18 cellular contexts compared by ENCODE assay signal in the genomic region with DNA sequence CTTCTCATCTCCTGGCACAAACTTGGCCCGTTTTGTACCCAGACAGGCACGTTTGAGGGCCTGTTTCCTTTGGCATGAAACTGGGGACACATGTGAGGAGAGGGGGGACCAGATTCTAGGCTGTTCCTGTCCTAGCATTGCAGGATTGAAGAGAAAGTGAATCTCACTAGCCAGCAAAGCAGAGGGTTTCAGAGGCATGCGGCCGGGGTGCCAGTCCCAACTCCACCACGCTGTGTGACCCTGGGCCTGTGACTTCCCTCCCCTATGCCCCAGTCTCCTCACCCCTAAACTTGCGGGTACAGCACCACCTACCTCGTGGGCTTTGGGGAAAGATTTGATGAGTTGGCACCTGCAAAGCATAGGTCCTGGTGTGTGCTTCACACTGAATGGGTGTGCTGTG. TPM values are rescaled to one million over a fixed set of nuclear protein-coding genes. Genes with fewer than 3 reads are reported as not detected.
DNase-seq lines count a peak whose midpoint lies in the region; ATAC-seq and TF ChIP-seq lines count a peak whose summit lies in the region.
"Had no signal": no experiment of that assay in that cellular context is flagged by ENCODE, and none has a peak within 500 bp of the region (broad histone marks: within the 10 kb centered on the region; RNA-seq: fewer than 3 reads in every experiment).

No MANE protein-coding gene starts in this region.

- H2BK15ac ChIP-seq in IMR-90 (ENCODE audit: low read depth, low read length) (no peak overlapping the region), mesenchymal stem cell (ENCODE audit: low read depth, poor library complexity, severe bottlenecking) (no peak overlapping the region)

- ATAC-seq in IMR-90 (ENCODE audit: low read depth): no peak
- ATAC-seq: CD8-positive, alpha-beta T cell had no signal

- peaks cover 35% of the 10 kb centered on the region for H3K4me1 ChIP-seq in IMR-90 (ENCODE audit: control insufficient read depth, insufficient read depth, low read length)
- peaks cover 50 to 96% (median 93%) of the 10 kb centered on the region in 4 donors for H3K4me1 ChIP-seq in esophagus muscularis mucosa
- peaks cover 41% of the 10 kb centered on the region for H3K4me1 ChIP-seq in mesenchymal stem cell (ENCODE audit: control insufficient read depth, insufficient read depth, low read depth, low read length)
- peaks cover 0 to 82% (median 74%) of the 10 kb centered on the region in 4 donors for H3K4me1 ChIP-seq in sigmoid colon
- H3K4me1 ChIP-seq in ovary (ENCODE audit: insufficient read depth): peaks cover 17% of the 10 kb centered on the region
- peaks cover 16% of the 10 kb centered on the region for H3K4me1 ChIP-seq in neural progenitor cell

- no peak overlapping the region for H2BK20ac ChIP-seq in IMR-90 (ENCODE audit: low read depth, low read length)

- no peaks in the 10 kb centered on the region for H3K36me3 Mint-ChIP-seq in neural progenitor cell
- H3K36me3 Mint-ChIP-seq: CD14-positive monocyte; CD8-positive, alpha-beta T cell had no signal

- no peak overlapping the region for H3K4me3 ChIP-seq in IMR-90 (ENCODE audit: insufficient read depth, low read depth, low read length)
- H3K4me3 ChIP-seq in esophagus muscularis mucosa: no peak overlapping the region
- H3K4me3 ChIP-seq in mesenchymal stem cell (ENCODE audit: insufficient read depth in 1 of 2, low read depth in 1 of 2, low read length in 2 of 2): no peak overlapping the region
- no peak overlapping the region for H3K4me3 ChIP-seq in sigmoid colon
- H3K4me3 ChIP-seq in ovary: no peak overlapping the region
- H3K4me3 ChIP-seq in neural progenitor cell: no peak overlapping the region

- H2BK120ac ChIP-seq in IMR-90 (ENCODE audit: low read depth, low read length): no peak overlapping the region
- H2BK120ac ChIP-seq in mesenchymal stem cell (ENCODE audit: low read depth, low read length): no peak overlapping the region

- no peak overlapping the region for H3K27ac ChIP-seq in IMR-90 (ENCODE audit: insufficient read depth, low read length)
- peak overlapping the region; percentile 73 to 83 (median 78) for H3K27ac ChIP-seq in esophagus muscularis mucosa (replicated peaks in 1 of 4)
- no peak overlapping the region for H3K27ac ChIP-seq in mesenchymal stem cell (ENCODE audit: low read length, poor library complexity, severe bottlenecking)
- peak overlapping the region in 3 of 4 donors; percentile 63 to 89 (median 83) for H3K27ac ChIP-seq in sigmoid colon
- H3K27ac ChIP-seq in ovary: no peak overlapping the region
- no peak overlapping the region for H3K27ac ChIP-seq in neural progenitor cell

- H4K20me1 ChIP-seq in IMR-90 (ENCODE audit: insufficient read depth, low read length) (0 out of 2 replicates have a peak, but pooled peaks cover 2% of the 10 kb centered on the region), neural progenitor cell (ENCODE audit: low read depth) (peaks cover 8% of the 10 kb centered on the region)

- H3K27me3 ChIP-seq in IMR-90 (ENCODE audit: control insufficient read depth, insufficient read depth, low read length) (no peaks in the 10 kb centered on the region), esophagus muscularis mucosa (peaks cover 0 to 7% (median 1%) of the 10 kb centered on the region in 4 donors), mesenchymal stem cell (ENCODE audit: control insufficient read depth in 1 of 2, insufficient read depth in 1 of 2, low read length in 2 of 2) (peaks cover 0 to 5% of the 10 kb centered on the region in 2 experiments), sigmoid colon (no peaks in the 10 kb centered on the region), ovary (no peaks in the 10 kb centered on the region), neural progenitor cell (peaks cover 14% of the 10 kb centered on the region)

- peaks cover 26% of the 10 kb centered on the region for H3K27me3 Mint-ChIP-seq in neural progenitor cell (ENCODE audit: insufficient read depth, low read depth)

- no peak overlapping the region for H3K4me2 ChIP-seq in IMR-90 (ENCODE audit: low read depth, low read length)
- no peak overlapping the region for H3K4me2 ChIP-seq in mesenchymal stem cell (ENCODE audit: low read length, poor library complexity, severe bottlenecking)
- H3K4me2 ChIP-seq in neural progenitor cell: no peak overlapping the region

- in situ Hi-C loops in IMR-90 (cut with MboI; ENCODE audit: low sequenced_read_pairs): no loop called here

- H3K9ac ChIP-seq in IMR-90 (ENCODE audit: low read depth, low read length) (no peak overlapping the region), mesenchymal stem cell (ENCODE audit: low read length) (no peak overlapping the region), neural progenitor cell (no peak overlapping the region)

- H3K4me1 Mint-ChIP-seq in neural progenitor cell: peaks cover 47% of the 10 kb centered on the region

- H4K8ac ChIP-seq in IMR-90 (ENCODE audit: low read depth in 2 of 2, low read length in 2 of 2) (no peak overlapping the region), mesenchymal stem cell (ENCODE audit: low read length) (no peak overlapping the region)

- POLR2A ChIA-PET in IMR-90 (lab: Charles Lee; ENCODE audit: unreplicated experiment): no interaction called here

- no TSS peak for BruUV-seq in IMR-90 (replicated peaks; lab: Mats Ljungman, UMichigan)

- H3F3A ChIP-seq in neural progenitor cell (ENCODE audit: low read depth): peaks cover 15% of the 10 kb centered on the region

- TF ChIP-seq POLR2A in IMR-90 (IDR thresholded peaks at IDR 0.05; ENCODE audit: low read depth, low read length) (no peak), esophagus muscularis mucosa (IDR thresholded peaks at IDR 0.05; ENCODE audit: low read depth) (no peak), sigmoid colon (IDR thresholded peaks at IDR 0.05) (no peak), ovary (IDR thresholded peaks at IDR 0.05) (no peak)

- DNase-seq in IMR-90 (no peak), esophagus muscularis mucosa (ENCODE audit: extremely low spot score) (no peak), mesenchymal stem cell (no peak), sigmoid colon (no peak), GM10266 (ENCODE audit: extremely low spot score) (no peak), ovary (no peak), neural progenitor cell (ENCODE audit: low spot score) (no peak)
- DNase-seq: COR-L47, DMS153, DMS79 treated with DMSO at 0.1 percent for 48 hours, EL, HCEC 1CT, HFFc6 had no signal

- dilution Hi-C loops in IMR-90 (cut with HindIII; ENCODE audit: low sequenced_read_pairs, unreplicated experiment): no loop called here

- H3K14ac ChIP-seq in IMR-90 (replicated peaks; ENCODE audit: low read depth, low read length): 0 out of 2 replicates have a peak overlapping the region, but pooled peaks have one; percentile 10
- H3K14ac ChIP-seq in mesenchymal stem cell (ENCODE audit: low read length in 2 of 2): no peak overlapping the region

- H3K18ac ChIP-seq in IMR-90 (ENCODE audit: low read depth, low read length) (no peak overlapping the region), mesenchymal stem cell (ENCODE audit: low read depth in 1 of 2, low read length in 2 of 2) (peak overlapping the region in 1 of 2 experiments; percentile 31)

- H3K4me3 Mint-ChIP-seq in neural progenitor cell: no peak overlapping the region
- H3K4me3 Mint-ChIP-seq: CD14-positive monocyte; CD8-positive, alpha-beta T cell; HFFc6; IgD-negative memory B cell had no signal

- H3K27ac Mint-ChIP-seq in neural progenitor cell: no peak overlapping the region
- H3K27ac Mint-ChIP-seq: CD8-positive, alpha-beta T cell; HFFc6; IgD-negative memory B cell had no signal

- no peak overlapping the region for H2AK9ac ChIP-seq in IMR-90 (replicated peaks; ENCODE audit: low read depth, low read length, poor library complexity)

- no peak overlapping the region for H3K56ac ChIP-seq in IMR-90 (ENCODE audit: extremely low read depth, insufficient read depth, low read length)

- H4K5ac ChIP-seq in IMR-90 (ENCODE audit: low read depth, low read length): no peak overlapping the region

- H3K79me1 ChIP-seq in IMR-90 (ENCODE audit: low read depth in 1 of 2, low read length in 2 of 2) (peaks cover 0 to 12% of the 10 kb centered on the region in 2 experiments; a peak in 1 of 4 replicates), mesenchymal stem cell (replicated peaks; ENCODE audit: low read length, poor library complexity, severe bottlenecking) (peaks cover 1% of the 10 kb centered on the region)

- CTCF ChIA-PET in IMR-90 (lab: Yijun Ruan, JAX): no interaction called here

- peak overlapping the region; percentile 7 to 40 for H2BK12ac ChIP-seq in mesenchymal stem cell (ENCODE audit: low read length in 2 of 2)

- no peak for TF ChIP-seq EP300 in esophagus muscularis mucosa (IDR thresholded peaks at IDR 0.05)
- TF ChIP-seq EP300 in sigmoid colon (IDR thresholded peaks at IDR 0.05): no peak
- no peak for TF ChIP-seq EP300 in ovary (IDR thresholded peaks at IDR 0.05)

- no peak overlapping the region; the same call in 1 of the 2 replicates for H3K4ac ChIP-seq in IMR-90 (ENCODE audit: low read depth, low read length)
- no peak overlapping the region for H3K4ac ChIP-seq in mesenchymal stem cell (ENCODE audit: low read depth in 1 of 2, low read length in 2 of 2)

- H4K91ac ChIP-seq in IMR-90 (ENCODE audit: insufficient read depth, low read depth, low read length): no peak overlapping the region
- no peak overlapping the region for H4K91ac ChIP-seq in mesenchymal stem cell (ENCODE audit: low read length)

- H3K9me3 Mint-ChIP-seq in neural progenitor cell: no peaks in the 10 kb centered on the region
- H3K9me3 Mint-ChIP-seq: CD8-positive, alpha-beta T cell; HFFc6 had no signal

- H2AK5ac ChIP-seq in IMR-90 (ENCODE audit: low read depth, low read length): peak overlapping the region; percentile 50; the same call in 1 of the 2 replicates
- H2AK5ac ChIP-seq in mesenchymal stem cell (ENCODE audit: low read length, severe bottlenecking): no peak overlapping the region

- no peak overlapping the region for H3K23ac ChIP-seq in IMR-90 (ENCODE audit: low read depth, low read length)
- no peak overlapping the region for H3K23ac ChIP-seq in mesenchymal stem cell (ENCODE audit: low read length in 2 of 2)

- no CpG with 5 or more reads among the region's 7 CpGs for WGBS in IMR-90 (ENCODE audit: extremely low coverage in 2 of 2, insufficient read length in 1 of 2), 2 experiments
- WGBS in esophagus muscularis mucosa: 80% methylated on average over 7 of the region's 7 CpGs
- 87% methylated on average over 5 of the region's 7 CpGs for WGBS in mesenchymal stem cell
- 83 to 87% methylated on average over 7 of the region's 7 CpGs for WGBS in sigmoid colon, 2 donors
- WGBS in ovary, 3 donors: 92 to 94% (median 93%) methylated on average over 7 of the region's 7 CpGs

- TF ChIP-seq CTCF in IMR-90 (conservative IDR thresholded peaks at IDR 0.05; ENCODE audit: low read depth, low read length) (no peak), esophagus muscularis mucosa (IDR thresholded peaks at IDR 0.05) (no peak), sigmoid colon (IDR thresholded peaks at IDR 0.05) (no peak), GM10266 (IDR thresholded peaks at IDR 0.05; ENCODE audit: control insufficient read depth, insufficient read depth, low read depth, missing control alignments) (no peak), ovary (IDR thresholded peaks at IDR 0.05) (no peak), neural progenitor cell (IDR thresholded peaks at IDR 0.05) (no peak)

- no peak for TF ChIP-seq RAD21 in IMR-90 (IDR thresholded peaks at IDR 0.05; ENCODE audit: low read length)

- no peak overlapping the region for H2AFZ ChIP-seq in IMR-90 (replicated peaks; ENCODE audit: low read length, poor library complexity)
- no peak overlapping the region for H2AFZ ChIP-seq in mesenchymal stem cell (ENCODE audit: low read depth, low read length)
- H2AFZ ChIP-seq in neural progenitor cell (replicated peaks): no peak overlapping the region

- intact Hi-C loops in IMR-90 (cut with micrococcal nuclease): no loop called here
- intact Hi-C loops in esophagus muscularis mucosa (cut with DNase I): no loop called here
- intact Hi-C loops in sigmoid colon (cut with DNase I): loop anchor here (5.0 kb wide), 2 partner anchors 37 to 48 kb away; no protein-coding TSS in a partner anchor
- intact Hi-C loops in ovary (cut with DNase I): no loop called here

- H3K79me2 ChIP-seq in neural progenitor cell (ENCODE audit: low read depth): no peaks in the 10 kb centered on the region

- peaks cover 5% of the 10 kb centered on the region; the same call in 1 of the 2 replicates for H3K9me1 ChIP-seq in IMR-90 (ENCODE audit: insufficient read depth, low read length)

- H2BK5ac ChIP-seq in IMR-90 (ENCODE audit: low read depth, low read length, poor library complexity, severe bottlenecking) (no peak overlapping the region), mesenchymal stem cell (ENCODE audit: low read depth, low read length, poor library complexity, severe bottlenecking) (no peak overlapping the region)

- H3K9me3 ChIP-seq in IMR-90 (ENCODE audit: control insufficient read depth, insufficient read depth, low read length) (no peaks in the 10 kb centered on the region), esophagus muscularis mucosa (no peaks in the 10 kb centered on the region), mesenchymal stem cell (ENCODE audit: control insufficient read depth, low read length) (no peaks in the 10 kb centered on the region), sigmoid colon (no peaks in the 10 kb centered on the region), ovary (no peaks in the 10 kb centered on the region), neural progenitor cell (ENCODE audit: low read depth) (no peaks in the 10 kb centered on the region)

- H3K36me3 ChIP-seq in IMR-90 (ENCODE audit: control insufficient read depth, insufficient read depth, low read length) (no peaks in the 10 kb centered on the region), esophagus muscularis mucosa (no peaks in the 10 kb centered on the region), mesenchymal stem cell (ENCODE audit: control insufficient read depth in 1 of 2, insufficient read depth in 2 of 2, low read depth in 1 of 2, low read length in 2 of 2) (no peaks in the 10 kb centered on the region), sigmoid colon (no peaks in the 10 kb centered on the region), ovary (no peaks in the 10 kb centered on the region), neural progenitor cell (no peaks in the 10 kb centered on the region)

RNA-seq across cellular contexts. Expression of gene CIBAR2, which starts 53.5 kb away (rescaled TPM):
- total RNA-seq in IMR-90 (2012; rRNA removed): 0.18 TPM in 1 of 2 replicates, not detected in the other
- 0.16 and 0.24 TPM in 2 replicates for polyA plus RNA-seq in IMR-90 (2012; rRNA removed)
- polyA plus RNA-seq in IMR-90 (2012; cell fraction: cytosol; rRNA removed): not detected in 2 replicates
- polyA plus RNA-seq in IMR-90 (2012; cell fraction: nucleus; rRNA removed; ENCODE audit: low replicate concordance): 2.0 and 3.7 TPM in 2 replicates
- not detected for total RNA-seq in esophagus muscularis mucosa
- 0.03 TPM for polyA plus RNA-seq in mesenchymal stem cell (2013, experiment 1 of 2)
- 0.07 TPM for polyA plus RNA-seq in mesenchymal stem cell (2013, experiment 2 of 2)
- not detected for total RNA-seq in sigmoid colon
- not detected for polyA plus RNA-seq in sigmoid colon
- 10 to 100 TPM in 1 of 7 donors, 1 to 10 TPM in 4, not detected in 2; 1.1 to 13.0 (median 1.7) TPM for total RNA-seq in ovary
- under 1 TPM in 1 of 2 donors, not detected in 1; 0.18 TPM for polyA plus RNA-seq in ovary
- total RNA-seq in neural progenitor cell (ENCODE audit: low replicate concordance): 0.43 TPM in 1 of 2 replicates, not detected in the other
- total RNA-seq: A673; CD8-positive, alpha-beta T cell; H4; HFFc6 had no signal
- polyA plus RNA-seq: CD14-positive monocyte, IgD-negative memory B cell had no signal

Comparison
In these comparisons a context has a peak if more than half of its experiments do, and no peak if none do; other contexts are left out.
1. H3K27ac ChIP-seq: peak in esophagus muscularis mucosa (4 of 4) and sigmoid colon (3 of 4); none in IMR-90 (single experiment), mesenchymal stem cell (single experiment), ovary (0 of 2) and neural progenitor cell (single experiment).